In the genomic region with DNA sequence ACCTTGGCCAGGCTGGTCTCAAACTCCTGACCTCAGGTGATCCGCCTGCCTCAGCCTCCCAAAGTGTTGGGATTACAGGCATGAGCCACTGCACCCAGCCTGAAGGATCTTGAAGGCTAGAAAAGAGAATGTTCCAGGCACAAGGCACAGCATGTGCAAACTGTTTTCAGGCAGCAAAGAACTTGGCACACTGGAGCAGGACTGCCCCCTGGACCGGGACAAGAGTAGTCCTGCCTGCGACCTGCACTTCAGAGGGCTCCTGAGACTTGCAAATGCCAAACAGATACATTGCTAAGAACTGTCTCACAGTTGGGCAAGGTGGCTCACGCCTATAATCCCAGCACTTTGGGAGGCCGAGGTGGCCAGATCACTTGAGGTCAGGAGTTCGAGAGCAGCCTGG, we compare ENCODE assay signal across 2 cellular contexts.
A peak's percentile ranks its signal among the peaks of the same experiment; 100 is the strongest.
TF ChIP-seq lines count a peak whose summit lies in the region.

No MANE protein-coding gene starts in this region.

TF ChIP-seq in WTC11, 78 proteins besides CTCF, POLR2A, EP300 and RAD21:
- peak; percentile 72; the same call in 1 of the 2 replicates for TF ChIP-seq ZNF121 (CRISPR knock-in tag; IDR thresholded peaks at IDR 0.05)
TF ChIP-seq in WTC11: peak in this region for 1; not testable (repeated sequence) for 77.

TF ChIP-seq in HepG2, 621 proteins besides CTCF, POLR2A, EP300 and RAD21:
- TF ChIP-seq STAG1 (CRISPR knock-in tag; IDR thresholded peaks at IDR 0.05): peak; percentile 47
